In the genomic region with DNA sequence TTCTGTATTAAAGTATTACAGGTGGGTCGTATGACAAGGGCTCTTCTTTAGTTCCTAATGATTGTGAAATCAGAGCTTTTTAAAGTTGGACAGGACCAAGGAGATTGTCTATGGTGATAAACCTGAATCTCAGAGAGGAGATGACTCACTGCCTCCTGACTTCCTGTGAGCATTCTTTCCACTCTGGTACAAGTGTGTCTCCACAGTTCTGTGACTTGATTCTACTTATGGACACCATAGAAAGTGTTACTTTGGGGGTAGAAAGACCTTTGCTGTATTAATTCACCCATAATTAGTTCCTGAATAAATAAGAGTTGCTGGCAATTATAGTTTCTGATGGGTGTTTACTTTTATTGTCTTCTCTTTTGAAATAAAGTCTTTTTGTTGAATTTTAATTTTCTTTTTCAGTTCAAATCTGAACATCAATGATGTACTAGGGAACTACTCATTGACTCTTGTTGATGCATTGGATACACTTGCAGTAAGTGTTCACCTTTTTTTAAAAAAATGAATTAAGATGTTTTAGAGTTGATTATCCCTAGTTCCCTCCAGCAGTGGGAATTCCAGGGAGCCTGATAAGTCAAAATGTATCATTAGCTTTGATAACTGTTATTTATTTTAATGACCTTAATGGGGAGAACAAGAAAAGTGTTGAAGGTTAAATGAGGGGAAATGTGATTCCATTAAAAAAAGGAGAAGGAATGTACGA, we compare ENCODE assay signal across 8 cellular contexts. TPM values are rescaled to one million over a fixed set of nuclear protein-coding genes. Genes with fewer than 3 reads are reported as not detected.
DNase-seq lines count a peak whose midpoint lies in the region; ATAC-seq and TF ChIP-seq lines count a peak whose summit lies in the region.

No MANE protein-coding gene starts in this region.

- H3K27ac ChIP-seq in CD4-positive, alpha-beta T cell (ENCODE audit: low read depth, low read length) = peak overlapping the region; percentile 48
- H3K27ac ChIP-seq in epithelial cell of prostate = peak overlapping the region; percentile 99
- H3K27ac ChIP-seq in gastrocnemius medialis = peak overlapping the region; percentile 79 to 88 (median 82)
- no peak overlapping the region for H3K27ac ChIP-seq in neural progenitor cell

- POLR2A ChIA-PET in CD4-positive, alpha-beta T cell (lab: Charles Lee) = interaction anchor here (1.1 to 5.3 kb wide), 3 partner anchors 8 to 73 kb away, joined by 3 to 185 read pairs (median 4); a partner anchor contains a TSS

- ATAC-seq in CD4-positive, alpha-beta T cell (ENCODE audit: poor library complexity) = peak; percentile 56
- ATAC-seq in HG03354 (IDR thresholded peaks at IDR 0.05; ENCODE audit: poor library complexity, severe bottlenecking, unreplicated experiment) (peak; percentile 42), gastrocnemius medialis (peak; percentile 97 to 98)

- peak; percentile 23 for TF ChIP-seq POLR2A in GM19099 (IDR thresholded peaks at IDR 0.05; ENCODE audit: extremely low read depth, insufficient read length, low read depth)
- peak in 1 of 2 donors; percentile 39 for TF ChIP-seq POLR2A in gastrocnemius medialis (IDR thresholded peaks at IDR 0.05)

- peaks cover 90% of the 10 kb centered on the region for H3K4me1 Mint-ChIP-seq in CD4-positive, alpha-beta T cell (ENCODE audit: low read depth)
- H3K4me1 Mint-ChIP-seq in neural progenitor cell = peaks cover 7% of the 10 kb centered on the region

- H3K36me3 Mint-ChIP-seq in CD4-positive, alpha-beta T cell (ENCODE audit: low read depth) = peaks cover 84% of the 10 kb centered on the region
- H3K36me3 Mint-ChIP-seq in neural progenitor cell = peaks cover 32% of the 10 kb centered on the region

- H3K9me3 ChIP-seq in CD4-positive, alpha-beta T cell (ENCODE audit: control insufficient read depth, low read length) = no peaks in the 10 kb centered on the region
- H3K9me3 ChIP-seq in gastrocnemius medialis (no peaks in the 10 kb centered on the region), neural progenitor cell (ENCODE audit: low read depth) (no peaks in the 10 kb centered on the region)

- H3K36me3 ChIP-seq in gastrocnemius medialis (peaks cover 0 to 6% of the 10 kb centered on the region in 2 donors), neural progenitor cell (no peaks in the 10 kb centered on the region)

- H3K4me2 ChIP-seq in neural progenitor cell = no peak overlapping the region

- no peak overlapping the region for H2AFZ ChIP-seq in neural progenitor cell (replicated peaks)

- peaks cover 4% of the 10 kb centered on the region for H3K9me3 Mint-ChIP-seq in CD4-positive, alpha-beta T cell
- no peaks in the 10 kb centered on the region for H3K9me3 Mint-ChIP-seq in neural progenitor cell

- H3K79me2 ChIP-seq in neural progenitor cell (ENCODE audit: low read depth) = peaks cover 33% of the 10 kb centered on the region

- H3K4me3 ChIP-seq in gastrocnemius medialis = no peak overlapping the region
- no peak overlapping the region for H3K4me3 ChIP-seq in neural progenitor cell

- intact Hi-C loops in CD4-positive, alpha-beta T cell (cut with DNase I, micrococcal nuclease) = loop anchor here (10.0 kb wide), 2 partner anchors 210 to 360 kb away; no protein-coding TSS in a partner anchor
- intact Hi-C loops in gastrocnemius medialis (cut with DNase I; ENCODE audit: low total_unique reads) = loop anchor here (1.0 to 10.0 kb wide), 7 partner anchors 72 to 700 kb away; a partner anchor contains a TSS

- in situ Hi-C loops in gastrocnemius medialis (cut with MboI; ENCODE audit: low sequenced_read_pairs in 4 of 4) = loop anchor here in 2 of 4 donors (5.0 to 25.0 kb wide), 3 partner anchors 70 to 208 kb away; a partner anchor contains a TSS

- H3K27me3 ChIP-seq in CD4-positive, alpha-beta T cell (ENCODE audit: control insufficient read depth, insufficient read depth, low read length) = no peaks in the 10 kb centered on the region
- H3K27me3 ChIP-seq in gastrocnemius medialis (no peaks in the 10 kb centered on the region), neural progenitor cell (no peaks in the 10 kb centered on the region)

- peaks cover 45 to 49% of the 10 kb centered on the region in 2 donors for H3K4me1 ChIP-seq in gastrocnemius medialis
- no peaks in the 10 kb centered on the region for H3K4me1 ChIP-seq in neural progenitor cell

- H4K20me1 ChIP-seq in neural progenitor cell (ENCODE audit: low read depth) = no peaks in the 10 kb centered on the region

- peak in 4 of 10 experiments; percentile 18 to 30 (median 25) for DNase-seq in CD4-positive, alpha-beta T cell
- DNase-seq in SW 1271 (lab: John Stamatoyannopoulos, UW) (peak; percentile 78 to 95), epithelial cell of prostate (ENCODE audit: low read depth, low spot score) (peak; percentile 79), gastrocnemius medialis (peak; percentile 69 to 70), DMS79 (lab: John Stamatoyannopoulos, UW) (no peak), neural progenitor cell (ENCODE audit: low spot score) (no peak)

- no peak overlapping the region for H3K9ac ChIP-seq in neural progenitor cell

- no peak for TF ChIP-seq CTCF in CD4-positive, alpha-beta T cell (IDR thresholded peaks at IDR 0.05)
- no peak for TF ChIP-seq CTCF in gastrocnemius medialis (IDR thresholded peaks at IDR 0.05 in 4 of 5, conservative IDR thresholded peaks at IDR 0.05 in 1 of 5)
- no peak for TF ChIP-seq CTCF in neural progenitor cell (IDR thresholded peaks at IDR 0.05)

- CTCF ChIA-PET in CD4-positive, alpha-beta T cell (lab: Charles Lee) = interaction anchor here (0.8 kb wide), 1 partner anchor 844 kb away, joined by 4 read pairs; no protein-coding TSS in a partner anchor

- H3K27me3 Mint-ChIP-seq in CD4-positive, alpha-beta T cell = no peaks in the 10 kb centered on the region
- no peaks in the 10 kb centered on the region for H3K27me3 Mint-ChIP-seq in neural progenitor cell (ENCODE audit: insufficient read depth, low read depth)

- H3K27ac Mint-ChIP-seq in CD4-positive, alpha-beta T cell = peak overlapping the region; percentile 87
- H3K27ac Mint-ChIP-seq in neural progenitor cell = no peak overlapping the region

- H3K4me3 Mint-ChIP-seq in CD4-positive, alpha-beta T cell = peak overlapping the region; percentile 22
- no peak overlapping the region for H3K4me3 Mint-ChIP-seq in neural progenitor cell

- no peaks in the 10 kb centered on the region for H3F3A ChIP-seq in neural progenitor cell (ENCODE audit: low read depth)

RNA-seq across cellular contexts. Expression of a gene that starts 7.4 kb away (rescaled TPM):
- 100 to 1,000 TPM; 106 to 114 TPM for total RNA-seq in CD4-positive, alpha-beta T cell
- total RNA-seq in gastrocnemius medialis = 10 to 100 TPM in 3 of 4 donors, 1 to 10 TPM in 1; 7.8 to 12.3 (median 11.4) TPM
- 11.8 and 12.3 TPM in 2 replicates for total RNA-seq in neural progenitor cell (ENCODE audit: low replicate concordance)

Comparison
In these comparisons a context has a peak if more than half of its experiments do, and no peak if none do; other contexts are left out.
1. ATAC-seq: peak in every context shown above with its lines; median percentile 98 in gastrocnemius medialis; 56 in CD4-positive, alpha-beta T cell; 42 in HG03354.
2. DNase-seq: peak in SW 1271 (2 of 2), epithelial cell of prostate (single experiment) and gastrocnemius medialis (2 of 2); none in DMS79 (single experiment) and neural progenitor cell (single experiment).